In the genomic region with DNA sequence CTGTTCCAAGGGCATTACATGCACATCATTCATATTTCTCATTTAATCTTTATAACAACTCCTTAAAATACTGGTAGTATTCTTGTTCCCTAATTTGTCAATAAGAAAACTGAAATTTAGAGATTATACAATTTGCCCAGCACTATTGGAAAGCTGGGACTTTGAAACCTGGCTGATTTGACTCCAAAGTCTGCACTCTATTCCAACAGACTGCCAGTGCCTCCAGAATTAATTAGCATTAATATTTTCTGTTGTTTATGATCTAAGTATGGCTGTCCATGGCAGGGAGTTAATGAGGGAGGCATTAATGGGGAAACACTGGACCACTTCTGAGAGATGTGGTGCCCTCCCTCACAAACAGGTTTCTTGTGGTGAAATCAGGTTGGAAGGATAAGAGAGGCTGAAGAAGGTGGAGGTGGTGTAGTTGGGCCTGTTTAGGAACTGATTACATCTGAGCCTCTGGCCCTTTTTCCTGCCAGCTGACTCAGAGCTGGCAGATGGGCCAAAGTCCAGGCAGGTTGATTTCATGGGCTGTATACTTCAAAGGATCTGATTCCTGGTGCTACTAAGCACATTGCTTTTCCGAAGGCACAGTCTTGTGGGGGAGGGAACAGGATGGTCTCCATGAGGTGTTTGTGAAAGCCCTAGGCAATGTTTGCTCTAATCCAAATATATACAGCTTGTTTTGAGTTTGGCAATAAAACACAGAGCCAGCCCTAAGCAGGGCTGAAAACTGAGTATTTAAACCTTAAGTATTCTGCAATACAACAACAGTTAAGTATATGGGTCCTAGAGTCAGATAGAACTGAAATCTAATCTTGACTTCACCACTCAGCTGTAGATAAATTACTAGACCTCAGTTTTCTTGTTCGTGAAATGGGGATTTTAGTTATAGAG, we compare ENCODE assay signal across 1 cellular context.
TF ChIP-seq lines count a peak whose summit lies in the region.

No MANE protein-coding gene starts in this region.

TF ChIP-seq in HCT116, 20 proteins besides CTCF, POLR2A, EP300 and RAD21 (continued from another document):
- TF ChIP-seq, protein P1, sequence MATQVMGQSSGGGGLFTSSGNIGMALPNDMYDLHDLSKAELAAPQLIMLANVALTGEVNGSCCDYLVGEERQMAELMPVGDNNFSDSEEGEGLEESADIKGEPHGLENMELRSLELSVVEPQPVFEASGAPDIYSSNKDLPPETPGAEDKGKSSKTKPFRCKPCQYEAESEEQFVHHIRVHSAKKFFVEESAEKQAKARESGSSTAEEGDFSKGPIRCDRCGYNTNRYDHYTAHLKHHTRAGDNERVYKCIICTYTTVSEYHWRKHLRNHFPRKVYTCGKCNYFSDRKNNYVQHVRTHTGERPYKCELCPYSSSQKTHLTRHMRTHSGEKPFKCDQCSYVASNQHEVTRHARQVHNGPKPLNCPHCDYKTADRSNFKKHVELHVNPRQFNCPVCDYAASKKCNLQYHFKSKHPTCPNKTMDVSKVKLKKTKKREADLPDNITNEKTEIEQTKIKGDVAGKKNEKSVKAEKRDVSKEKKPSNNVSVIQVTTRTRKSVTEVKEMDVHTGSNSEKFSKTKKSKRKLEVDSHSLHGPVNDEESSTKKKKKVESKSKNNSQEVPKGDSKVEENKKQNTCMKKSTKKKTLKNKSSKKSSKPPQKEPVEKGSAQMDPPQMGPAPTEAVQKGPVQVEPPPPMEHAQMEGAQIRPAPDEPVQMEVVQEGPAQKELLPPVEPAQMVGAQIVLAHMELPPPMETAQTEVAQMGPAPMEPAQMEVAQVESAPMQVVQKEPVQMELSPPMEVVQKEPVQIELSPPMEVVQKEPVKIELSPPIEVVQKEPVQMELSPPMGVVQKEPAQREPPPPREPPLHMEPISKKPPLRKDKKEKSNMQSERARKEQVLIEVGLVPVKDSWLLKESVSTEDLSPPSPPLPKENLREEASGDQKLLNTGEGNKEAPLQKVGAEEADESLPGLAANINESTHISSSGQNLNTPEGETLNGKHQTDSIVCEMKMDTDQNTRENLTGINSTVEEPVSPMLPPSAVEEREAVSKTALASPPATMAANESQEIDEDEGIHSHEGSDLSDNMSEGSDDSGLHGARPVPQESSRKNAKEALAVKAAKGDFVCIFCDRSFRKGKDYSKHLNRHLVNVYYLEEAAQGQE (IDR thresholded peaks at IDR 0.05; ENCODE audit: low read depth) = no peak
- TF ChIP-seq CEBPB (IDR thresholded peaks at IDR 0.05; ENCODE audit: low read depth) (no peak), ZFX (IDR thresholded peaks at IDR 0.05) (no peak), TCF7L2 (IDR thresholded peaks at IDR 0.05; ENCODE audit: borderline replicate concordance, extremely low read depth, insufficient read depth, insufficient read length) (peak; percentile 74)
